Comparison of ENCODE assay signal across 1 cellular context in the genomic region with DNA sequence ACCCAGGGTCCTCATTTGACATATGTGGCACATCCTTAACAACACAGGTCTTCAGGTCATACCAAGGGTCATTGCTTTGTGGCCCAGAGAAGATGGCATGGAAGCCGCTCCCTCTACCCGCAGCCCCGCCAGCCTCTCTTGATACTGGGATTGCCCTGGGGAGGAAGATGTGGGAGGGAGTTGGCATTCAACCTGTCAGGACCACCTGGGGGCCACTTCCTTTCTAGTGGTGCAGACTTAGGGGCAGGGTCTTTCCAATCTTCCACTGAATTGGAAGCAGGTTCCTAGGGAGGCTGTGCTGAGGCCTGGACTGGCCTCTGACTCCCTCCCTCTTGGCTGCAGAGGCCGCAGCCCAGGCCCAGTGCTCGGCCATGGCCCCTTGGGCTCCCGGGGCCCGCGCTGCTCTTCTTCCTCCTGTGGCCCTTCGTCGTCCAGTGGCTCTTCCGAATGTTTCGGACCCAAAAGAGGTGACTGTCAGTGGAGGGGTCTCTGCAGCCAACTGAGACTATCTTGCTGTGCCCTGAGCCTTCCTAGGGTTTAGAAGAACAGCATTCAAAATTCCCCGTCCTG.
TF ChIP-seq lines count a peak whose summit lies in the region.

No MANE protein-coding gene starts in this region.

TF ChIP-seq in H1, 55 proteins besides CTCF, POLR2A, EP300 and RAD21:
- TF ChIP-seq GABPA (IDR thresholded peaks at IDR 0.05; ENCODE audit: borderline replicate concordance, insufficient read depth, low read length) = no peak
- no peak for TF ChIP-seq RBBP5 (IDR thresholded peaks at IDR 0.05; ENCODE audit: borderline replicate concordance, low read depth, low read length)
- TF ChIP-seq EGR1 (IDR thresholded peaks at IDR 0.05; ENCODE audit: borderline replicate concordance, low read depth, low read length) = no peak
- TF ChIP-seq RXRA (IDR thresholded peaks at IDR 0.05; ENCODE audit: insufficient read depth, low read depth, low read length) = no peak
- TF ChIP-seq BRCA1 (IDR thresholded peaks at IDR 0.05; ENCODE audit: low read depth, low read length) = no peak
- TF ChIP-seq CBX5 (IDR thresholded peaks at IDR 0.05; ENCODE audit: low read depth, low read length) = no peak
- TF ChIP-seq, protein P1, sequence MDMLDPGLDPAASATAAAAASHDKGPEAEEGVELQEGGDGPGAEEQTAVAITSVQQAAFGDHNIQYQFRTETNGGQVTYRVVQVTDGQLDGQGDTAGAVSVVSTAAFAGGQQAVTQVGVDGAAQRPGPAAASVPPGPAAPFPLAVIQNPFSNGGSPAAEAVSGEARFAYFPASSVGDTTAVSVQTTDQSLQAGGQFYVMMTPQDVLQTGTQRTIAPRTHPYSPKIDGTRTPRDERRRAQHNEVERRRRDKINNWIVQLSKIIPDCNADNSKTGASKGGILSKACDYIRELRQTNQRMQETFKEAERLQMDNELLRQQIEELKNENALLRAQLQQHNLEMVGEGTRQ (IDR thresholded peaks at IDR 0.05; ENCODE audit: low read length) = no peak
- no peak for TF ChIP-seq POU5F1 (IDR thresholded peaks at IDR 0.05; ENCODE audit: low read depth, low read length)
- no peak for TF ChIP-seq KDM1A (IDR thresholded peaks at IDR 0.05; ENCODE audit: borderline replicate concordance, low read length)
- TF ChIP-seq TAF1 (IDR thresholded peaks at IDR 0.05; ENCODE audit: low read depth, low read length) = no peak
- TF ChIP-seq TEAD4 (IDR thresholded peaks at IDR 0.05; ENCODE audit: low read depth, low read length) = no peak
- TF ChIP-seq RNF2 (IDR thresholded peaks at IDR 0.05; ENCODE audit: borderline replicate concordance, low read depth, low read length, missing control alignments, poor library complexity, severe bottlenecking) = no peak
- no peak for TF ChIP-seq NANOG (IDR thresholded peaks at IDR 0.05; ENCODE audit: insufficient read depth, low read depth, low read length, poor library complexity, severe bottlenecking)
TF ChIP-seq in H1: peak in this region for 0.
